Comparison of ENCODE assay signal across 1 cellular context in genomic region chr2:231343988-231344387, GRCh38.
TF ChIP-seq lines count a peak whose summit lies in the region.

No MANE protein-coding gene starts in this region.

TF ChIP-seq in GM12878, 131 proteins besides CTCF, POLR2A, EP300 and RAD21 (continued from another document):
- TF ChIP-seq NFYA (IDR thresholded peaks at IDR 0.05; ENCODE audit: borderline replicate concordance, low read depth, low read length) = no peak
- TF ChIP-seq REST (IDR thresholded peaks at IDR 0.05; ENCODE audit: low read depth, low read length) = no peak
